Comparison of ENCODE assay signal across 25 cellular contexts in genomic region chr20:25079171-25079570, GRCh38. TPM values are rescaled to one million over a fixed set of nuclear protein-coding genes. Genes with fewer than 3 reads are reported as not detected.
"Had no signal": no experiment of that assay in that cellular context is flagged by ENCODE, and none has a peak within 500 bp of the region (broad histone marks: within the 10 kb centered on the region; RNA-seq: fewer than 3 reads in every experiment).

No MANE protein-coding gene starts in this region.

- H3K9me3 Mint-ChIP-seq: activated naive CD4-positive, alpha-beta T cell treated with anti-CD3 and anti-CD28 coated beads, Interleukin-2, amount 50 U/mL, for 24 hours; activated T-cell treated with anti-CD3 and anti-CD28 coated beads, Interleukin-2, amount 50 U/mL, for 4 hours; activated T-helper 17 cell treated with anti-CD3 and anti-CD28 coated beads, Interleukin-2, amount 50 U/mL, for 72 hours; T-helper 1 cell treated with Interleukin-12 subunit alpha and Interleukin-12 subunit beta and Interleukin-4 antibody, amounts not matched to agents 30 μg/mL and 1 μg/mL, for 36 hours; WTC11 had no signal

- ATAC-seq: activated T-cell treated with anti-CD3 and anti-CD28 coated beads, Interleukin-2, amount 50 U/mL, for 4 hours; activated T-helper 17 cell treated with anti-CD3 and anti-CD28 coated beads, Interleukin-2, amount 50 U/mL, for 72 hours; Panc1; WTC11 had no signal

- H3K36me3 Mint-ChIP-seq: activated naive CD4-positive, alpha-beta T cell treated with anti-CD3 and anti-CD28 coated beads, Interleukin-2, amount 50 U/mL, for 24 hours; WTC11 had no signal

- H3K4me3 ChIP-seq: breast epithelium had no signal

- H3K4me3 Mint-ChIP-seq: activated naive CD4-positive, alpha-beta T cell treated with anti-CD3 and anti-CD28 coated beads, Interleukin-2, amount 50 U/mL, for 24 hours; activated T-cell treated with anti-CD3 and anti-CD28 coated beads, Interleukin-2, amount 50 U/mL, for 4 hours; activated T-helper 17 cell treated with anti-CD3 and anti-CD28 coated beads, Interleukin-2, amount 50 U/mL, for 72 hours; T-helper 1 cell treated with Interleukin-12 subunit alpha and Interleukin-12 subunit beta and Interleukin-4 antibody, amounts not matched to agents 30 μg/mL and 1 μg/mL, for 36 hours; WTC11 had no signal

- H3K27ac ChIP-seq: breast epithelium, RWPE1 had no signal

- DNase-seq: activated CD4-positive, alpha-beta T cell treated with anti-CD3 and anti-CD28 coated beads for 48 hours; activated CD4-positive, alpha-beta T cell treated with anti-CD3 and anti-CD28 coated beads, Interleukin-2, amount 50 U/mL, for 4 hours; activated CD4-positive, CD25-positive, alpha-beta regulatory T cell treated with anti-CD3 and anti-CD28 coated beads, Interleukin-2, amount 50 U/mL, for 72 hours; activated gamma-delta T cell; activated T-cell treated with anti-CD3 and anti-CD28 coated beads, Interleukin-2, amount 50 U/mL, for 4 hours; aorta; Karpas-422; MM.1S; NCI-H1105; NCI-H1436 treated with DMSO at 0.1 percent for 48 hours; NCI-H187; NCI-H2081; NCI-H510A treated with DMSO at 0.1 percent for 48 hours; NCI-H69; NK-92 treated with Interleukin-12 subunit alpha and Interleukin-12 subunit beta, amount 100 ng/mL, for 24 hours; OCI-M1; SHP77 had no signal

- H3K36me3 ChIP-seq: breast epithelium had no signal

- H3K27ac Mint-ChIP-seq: activated naive CD4-positive, alpha-beta T cell treated with anti-CD3 and anti-CD28 coated beads, Interleukin-2, amount 50 U/mL, for 24 hours; activated T-helper 17 cell treated with anti-CD3 and anti-CD28 coated beads, Interleukin-2, amount 50 U/mL, for 72 hours; T-helper 1 cell treated with Interleukin-12 subunit alpha and Interleukin-12 subunit beta and Interleukin-4 antibody, amounts not matched to agents 30 μg/mL and 1 μg/mL, for 36 hours; WTC11 had no signal

- H3K9me3 ChIP-seq: breast epithelium had no signal

RNA-seq across cellular contexts. Expression of gene VSX1, which starts 2.8 kb away (rescaled TPM):
- total RNA-seq: activated T-cell treated with anti-CD3 and anti-CD28 coated beads, Interleukin-2, amount 50 U/mL, for 4 hours; activated T-helper 17 cell treated with anti-CD3 and anti-CD28 coated beads, Interleukin-2, amount 50 U/mL, for 72 hours; aorta; SK-MEL-5; WTC11 had no signal
